In the genomic region with DNA sequence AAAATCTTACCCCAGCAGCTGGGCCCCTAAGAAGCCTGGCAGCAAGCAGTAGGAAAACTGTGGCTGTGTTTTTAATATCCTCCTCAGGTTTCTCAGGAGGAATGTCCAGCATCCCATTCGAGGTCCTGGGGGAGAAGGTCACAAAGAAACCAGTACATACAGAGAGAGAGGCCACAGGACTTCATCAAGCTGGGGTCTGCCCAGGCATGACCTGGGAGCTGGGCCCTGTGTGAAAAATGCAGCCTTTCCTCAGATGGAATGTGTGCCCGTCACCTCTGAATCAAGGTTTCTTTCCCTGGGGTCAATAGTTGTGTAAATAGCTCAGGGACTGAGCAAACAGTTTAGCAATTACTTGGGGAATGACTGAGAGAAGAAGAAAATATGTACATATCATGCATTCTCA, we compare ENCODE assay signal across 12 cellular contexts. TPM values are rescaled to one million over a fixed set of nuclear protein-coding genes. Genes with fewer than 3 reads are reported as not detected.
A peak's percentile ranks its signal among the peaks of the same experiment; 100 is the strongest.
DNase-seq lines count a peak whose midpoint lies in the region; ATAC-seq and TF ChIP-seq lines count a peak whose summit lies in the region.
"Had no signal": no experiment of that assay in that cellular context is flagged by ENCODE, and none has a peak within 500 bp of the region (broad histone marks: within the 10 kb centered on the region; RNA-seq: fewer than 3 reads in every experiment).

No MANE protein-coding gene starts in this region.

- no peak overlapping the region for H3K4me3 Mint-ChIP-seq in T-helper 17 cell
- no peak overlapping the region for H3K4me3 Mint-ChIP-seq in activated CD4-positive, alpha-beta T cell treated with anti-CD3 and anti-CD28 coated beads for 36 hours
- H3K4me3 Mint-ChIP-seq: stimulated activated naive B cell treated with anti-CD40 and anti-IgM and Interleukin-4, amounts not matched to agents 10 μg/mL and 1 μg/mL and 100 μg/mL, for 72 hours had no signal

- peaks cover 4% of the 10 kb centered on the region for H3K36me3 Mint-ChIP-seq in T-helper 17 cell (ENCODE audit: low read depth)
- H3K36me3 Mint-ChIP-seq in activated CD4-positive, alpha-beta T cell treated with anti-CD3 and anti-CD28 coated beads for 36 hours (ENCODE audit: low read depth) = no peaks in the 10 kb centered on the region
- H3K36me3 Mint-ChIP-seq: stimulated activated naive B cell treated with anti-CD40 and anti-IgM and Interleukin-4, amounts not matched to agents 10 μg/mL and 1 μg/mL and 100 μg/mL, for 72 hours had no signal

- peaks cover 12% of the 10 kb centered on the region for H3K27me3 Mint-ChIP-seq in T-helper 17 cell
- peaks cover 6% of the 10 kb centered on the region for H3K27me3 Mint-ChIP-seq in activated CD4-positive, alpha-beta T cell treated with anti-CD3 and anti-CD28 coated beads for 36 hours

- TF ChIP-seq POLR2A in vagina (IDR thresholded peaks at IDR 0.05) = no peak

- no peak for TF ChIP-seq CTCF in psoas muscle (IDR thresholded peaks at IDR 0.05)
- no peak for TF ChIP-seq CTCF in vagina (IDR thresholded peaks at IDR 0.05)

- intact Hi-C loops in psoas muscle (cut with DNase I) (no loop called here), vagina (cut with DNase I) (no loop called here)
- intact Hi-C loops in activated CD4-positive, alpha-beta T cell treated with anti-CD3 and anti-CD28 coated beads for 36 hours (cut with DNase I, micrococcal nuclease) = no loop called here

- CTCF ChIA-PET in activated CD4-positive, alpha-beta T cell treated with anti-CD3 and anti-CD28 coated beads for 36 hours (lab: Charles Lee) = interaction anchor here (0.7 kb wide), 1 partner anchor 1831 kb away, joined by 3 read pairs; no protein-coding TSS in a partner anchor

- H3K4me1 Mint-ChIP-seq in T-helper 17 cell = no peaks in the 10 kb centered on the region
- peaks cover 11% of the 10 kb centered on the region for H3K4me1 Mint-ChIP-seq in activated CD4-positive, alpha-beta T cell treated with anti-CD3 and anti-CD28 coated beads for 36 hours

- H3K27ac ChIP-seq in iPS-20b (ENCODE audit: low read length) = no peak overlapping the region
- H3K27ac ChIP-seq in psoas muscle = peak overlapping the region; percentile 68
- H3K27ac ChIP-seq in vagina = no peak overlapping the region

- no peaks in the 10 kb centered on the region for H3K27me3 ChIP-seq in iPS-20b (ENCODE audit: insufficient read depth, low read length)
- H3K27me3 ChIP-seq in psoas muscle (ENCODE audit: insufficient read depth in 3 of 3, low read length in 2 of 3) = no peaks in the 10 kb centered on the region
- no peaks in the 10 kb centered on the region for H3K27me3 ChIP-seq in vagina

- H3K9me3 ChIP-seq in T-helper 17 cell (ENCODE audit: control insufficient read depth, low read length, poor library complexity, severe bottlenecking) (no peaks in the 10 kb centered on the region), iPS-20b (ENCODE audit: insufficient read depth, low read depth, low read length) (no peaks in the 10 kb centered on the region), psoas muscle (no peaks in the 10 kb centered on the region), vagina (no peaks in the 10 kb centered on the region)

- peak overlapping the region; percentile 31 for H3K9ac ChIP-seq in iPS-20b (ENCODE audit: low read depth, low read length)

- WGBS in psoas muscle, 3 donors = 22 to 33% (median 29%) methylated on average over 2 of the region's 2 CpGs

- H3K36me3 ChIP-seq in iPS-20b (ENCODE audit: insufficient read depth, low read depth, low read length) (no peaks in the 10 kb centered on the region), psoas muscle (ENCODE audit: insufficient read depth in 1 of 2, low read depth in 1 of 2) (no peaks in the 10 kb centered on the region), vagina (no peaks in the 10 kb centered on the region)

- H3K4me3 ChIP-seq in iPS-20b (ENCODE audit: low read length) (no peak overlapping the region), psoas muscle (peak overlapping the region; percentile 24), vagina (no peak overlapping the region)

- DNase-seq in HCEC 1CT (peak; percentile 23), T-helper 17 cell (no peak), psoas muscle (no peak), mucosa of gallbladder (ENCODE audit: low spot score) (no peak), vagina (ENCODE audit: extremely low spot score in 2 of 2) (no peak)
- DNase-seq in activated CD4-positive, alpha-beta T cell treated with anti-CD3 and anti-CD28 coated beads for 36 hours = no peak
- DNase-seq: activated naive CD4-positive, alpha-beta T cell treated with Interleukin-2 at 50 U/mL for 16 hours; effector CD8-positive, alpha-beta T cell; NCI-H524; stimulated activated naive B cell treated with anti-CD40 and anti-IgM and Interleukin-4, amounts not matched to agents 10 μg/mL and 1 μg/mL and 100 μg/mL, for 72 hours had no signal

- H3K4me1 ChIP-seq in iPS-20b (ENCODE audit: insufficient read depth, low read length) = peaks cover 11% of the 10 kb centered on the region
- peaks cover 20% of the 10 kb centered on the region for H3K4me1 ChIP-seq in psoas muscle
- H3K4me1 ChIP-seq in vagina = peaks cover 4% of the 10 kb centered on the region

- H3K27ac Mint-ChIP-seq in T-helper 17 cell = peak overlapping the region; percentile 29
- H3K27ac Mint-ChIP-seq in activated CD4-positive, alpha-beta T cell treated with anti-CD3 and anti-CD28 coated beads for 36 hours = no peak overlapping the region
- H3K27ac Mint-ChIP-seq: stimulated activated naive B cell treated with anti-CD40 and anti-IgM and Interleukin-4, amounts not matched to agents 10 μg/mL and 1 μg/mL and 100 μg/mL, for 72 hours had no signal

- no peaks in the 10 kb centered on the region for H3K9me3 Mint-ChIP-seq in activated CD4-positive, alpha-beta T cell treated with anti-CD3 and anti-CD28 coated beads for 36 hours (ENCODE audit: low read depth)

- POLR2A ChIA-PET in activated CD4-positive, alpha-beta T cell treated with anti-CD3 and anti-CD28 coated beads for 36 hours (lab: Charles Lee) = no interaction called here

- ATAC-seq in T-helper 17 cell = no peak
- peak in 3 of 4 donors; percentile 42 to 66 (median 55) for ATAC-seq in psoas muscle
- ATAC-seq in activated CD4-positive, alpha-beta T cell treated with anti-CD3 and anti-CD28 coated beads for 36 hours = no peak
- no peak for ATAC-seq in HG03442 (IDR thresholded peaks at IDR 0.05; ENCODE audit: unreplicated experiment)
- ATAC-seq: stimulated activated naive B cell treated with anti-CD40 and anti-IgM and Interleukin-4, amounts not matched to agents 10 μg/mL and 1 μg/mL and 100 μg/mL, for 72 hours had no signal

RNA-seq across cellular contexts. Expression of gene RAD23B, which starts 33.9 kb away (rescaled TPM):
- total RNA-seq in T-helper 17 cell = 10 to 100 TPM; 64.8 to 75.8 TPM
- 100 to 1,000 TPM; 175 to 258 (median 233) TPM for total RNA-seq in psoas muscle
- 100 to 1,000 TPM; 126 to 283 (median 135) TPM for polyA plus RNA-seq in psoas muscle
- total RNA-seq in activated CD4-positive, alpha-beta T cell treated with anti-CD3 and anti-CD28 coated beads for 36 hours = 100 to 1,000 TPM; 114 to 188 TPM
- 115 TPM for total RNA-seq in mucosa of gallbladder
- 61.1 TPM for total RNA-seq in vagina

Comparison
In these comparisons a context has a peak if more than half of its experiments do, and no peak if none do; other contexts are left out.
1. ATAC-seq: peak in psoas muscle (3 of 4); none in T-helper 17 cell (single experiment), activated CD4-positive, alpha-beta T cell treated with anti-CD3 and anti-CD28 coated beads for 36 hours (single experiment) and HG03442 (single experiment).